ENCODE assay signal across 8 cellular contexts in the genomic region with DNA sequence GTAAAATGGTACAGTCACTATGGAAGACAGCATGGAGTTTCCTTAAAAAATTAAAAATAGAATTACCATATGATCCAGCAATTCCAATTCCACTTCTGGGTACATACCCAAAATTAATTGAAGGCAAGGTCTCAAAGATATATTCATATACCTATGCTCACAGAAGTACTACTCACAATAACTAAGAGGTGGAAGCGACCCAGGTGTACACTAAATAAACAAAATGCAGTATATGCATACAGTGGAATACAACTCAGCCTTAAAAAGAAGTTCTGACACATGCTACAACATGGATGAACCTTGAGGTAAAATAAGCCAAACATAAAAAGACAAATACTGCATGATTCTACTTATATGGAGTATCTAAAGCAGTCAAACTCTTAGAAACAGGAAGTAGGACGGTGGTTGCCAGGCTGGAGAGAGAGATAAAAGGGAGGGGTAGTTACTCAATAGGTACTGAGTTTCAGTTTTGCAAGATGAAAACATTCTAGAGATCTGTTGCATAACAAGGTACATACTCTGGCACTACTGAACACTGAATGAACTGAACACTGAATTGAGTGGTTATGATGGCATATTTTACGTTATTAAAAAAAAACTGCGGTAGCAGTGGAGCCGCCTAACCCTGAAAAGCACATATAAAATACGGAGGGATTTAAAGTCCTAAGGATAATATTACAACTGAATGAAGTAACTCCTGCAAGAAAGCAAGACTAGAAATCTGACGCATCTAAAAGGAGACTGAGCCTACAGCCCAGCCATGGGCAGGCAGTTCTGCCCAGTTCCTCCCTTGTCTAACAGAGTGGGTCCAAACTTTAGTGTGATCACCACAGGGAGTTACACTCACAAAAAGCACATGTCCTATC. TPM values are rescaled to one million over a fixed set of nuclear protein-coding genes. Genes with fewer than 3 reads are reported as not detected.
A peak's percentile ranks its signal among the peaks of the same experiment; 100 is the strongest.
DNase-seq lines count a peak whose midpoint lies in the region; ATAC-seq and TF ChIP-seq lines count a peak whose summit lies in the region.

No MANE protein-coding gene starts in this region.

- TF ChIP-seq CTCF in chondrocyte (IDR thresholded peaks at IDR 0.05): no peak

- no peaks in the 10 kb centered on the region for H3K9me3 Mint-ChIP-seq in chondrocyte (ENCODE audit: low read depth)

- peak; percentile 75 for ATAC-seq in HG03196 (IDR thresholded peaks at IDR 0.05; ENCODE audit: unreplicated experiment)
- no peak for ATAC-seq in SK-N-SH treated with all-trans-retinoic acid at 6 μM for 48 hours

- H3K36me3 Mint-ChIP-seq in chondrocyte (ENCODE audit: low read depth): no peaks in the 10 kb centered on the region

- no peaks in the 10 kb centered on the region for H3K27me3 Mint-ChIP-seq in chondrocyte (ENCODE audit: low read depth)

- H3K27ac Mint-ChIP-seq in chondrocyte (ENCODE audit: unreplicated experiment): peak overlapping the region; percentile 87

- intact Hi-C loops in posterior cingulate gyrus (cut with DNase I): no loop called here

- H3K4me3 Mint-ChIP-seq in chondrocyte (ENCODE audit: unreplicated experiment): no peak overlapping the region

- peak; percentile 30 for DNase-seq in stimulated activated CD8-positive, alpha-beta memory T cell treated with anti-CD3 and anti-CD28 coated beads, Interleukin-12 subunit alpha, Interleukin-12 subunit beta, amount 100 ng/mL, for 1 hour (ENCODE audit: low read depth)
- DNase-seq in stimulated activated CD8-positive, alpha-beta memory T cell treated with anti-CD3 and anti-CD28 coated beads, Interleukin-4, amount 100 ng/mL, for 48 hours: no peak
- DNase-seq in T-helper 1 cell: peak in 4 of 5 donors; percentile 36 to 82 (median 50)
- no peak for DNase-seq in chondrocyte (ENCODE audit: low spot score)
- peak; percentile 46 for DNase-seq in mucosa of gallbladder (ENCODE audit: low spot score)
- DNase-seq in posterior cingulate gyrus: no peak

- H3K4me1 Mint-ChIP-seq in chondrocyte (ENCODE audit: low read depth): peaks cover 20% of the 10 kb centered on the region

TF ChIP-seq in SK-N-SH treated with all-trans-retinoic acid at 6 μM for 48 hours, 23 proteins besides CTCF, POLR2A, EP300 and RAD21:
- TF ChIP-seq ZNF8 (CRISPR knock-in tag; IDR thresholded peaks at IDR 0.05) (no peak), RARB (CRISPR knock-in tag; IDR thresholded peaks at IDR 0.05) (no peak)

RNA-seq across cellular contexts. Expression of a gene that starts 12.8 kb away (rescaled TPM):
- total RNA-seq in chondrocyte (44.4 to 55.6 TPM (median 45.8 TPM) in 3 replicates), mucosa of gallbladder (104 TPM)

RNA-seq across cellular contexts. Expression of a gene that starts 21.7 kb away (rescaled TPM):
- not detected in 3 replicates for total RNA-seq in chondrocyte
- not detected for total RNA-seq in mucosa of gallbladder

RNA-seq across cellular contexts. Expression of a gene that starts 35.0 kb away (rescaled TPM):
- total RNA-seq in chondrocyte (17.8 to 18.3 TPM (median 18.3 TPM) in 3 replicates), mucosa of gallbladder (17.3 TPM)

RNA-seq across cellular contexts. Expression of a gene that starts 40.7 kb away (rescaled TPM):
- total RNA-seq in chondrocyte (not detected in 3 replicates), mucosa of gallbladder (not detected)

Comparison
In these comparisons a context has a peak if more than half of its experiments do, and no peak if none do; other contexts are left out.
1. DNase-seq: peak in stimulated activated CD8-positive, alpha-beta memory T cell treated with anti-CD3 and anti-CD28 coated beads, Interleukin-12 subunit alpha, Interleukin-12 subunit beta, amount 100 ng/mL, for 1 hour (single experiment), T-helper 1 cell (4 of 5) and mucosa of gallbladder (single experiment); none in stimulated activated CD8-positive, alpha-beta memory T cell treated with anti-CD3 and anti-CD28 coated beads, Interleukin-4, amount 100 ng/mL, for 48 hours (single experiment), chondrocyte (single experiment) and posterior cingulate gyrus (0 of 10).